9 cellular contexts compared by ENCODE assay signal in genomic region chr5:6733411-6734242, GRCh38. TPM values are rescaled to one million over a fixed set of nuclear protein-coding genes. Genes with fewer than 3 reads are reported as not detected.
DNase-seq lines count a peak whose midpoint lies in the region; TF ChIP-seq lines count a peak whose summit lies in the region.
"Had no signal": no experiment of that assay in that cellular context is flagged by ENCODE, and none has a peak within 500 bp of the region (broad histone marks: within the 10 kb centered on the region; RNA-seq: fewer than 3 reads in every experiment).

No MANE protein-coding gene starts in this region.

- peaks cover 6% of the 10 kb centered on the region for H3K36me3 ChIP-seq in mammary epithelial cell (ENCODE audit: insufficient read depth, low read length)
- peaks cover 22% of the 10 kb centered on the region for H3K36me3 ChIP-seq in mesodermal cell (ENCODE audit: control insufficient read depth, insufficient read depth, low read length)
- no peaks in the 10 kb centered on the region for H3K36me3 ChIP-seq in testis (ENCODE audit: low read depth, missing control alignments)

- 86% methylated on average over 21 of the region's 21 CpGs for WGBS in mammary epithelial cell (ENCODE audit: low coverage, missing lambda C conversion rate)
- WGBS in mesodermal cell (ENCODE audit: insufficient coverage in 2 of 2), 2 experiments = 88 to 89% methylated on average over 19 to 20 of the region's 21 CpGs
- WGBS in testis, 2 donors = 80% methylated on average over 21 of the region's 21 CpGs

- dilution Hi-C loops in mammary epithelial cell (cut with HindIII; ENCODE audit: low sequenced_read_pairs) = loop anchor here (10.0 kb wide), 1 partner anchor 109 kb away; no protein-coding TSS in a partner anchor

- CTCF ChIA-PET in AG04450 (lab: Charles Lee) = interaction anchor here (3.9 kb wide), 1 partner anchor 12 kb away, joined by 24 read pairs; no protein-coding TSS in a partner anchor
- CTCF ChIA-PET in mammary epithelial cell (lab: Charles Lee; ENCODE audit: low non-redundant PET) = no interaction called here

- H3K36me3 Mint-ChIP-seq in HFFc6 (ENCODE audit: low read depth) = peaks cover 11% of the 10 kb centered on the region

- peaks cover 79% of the 10 kb centered on the region for H3K4me1 Mint-ChIP-seq in HFFc6 (ENCODE audit: low read depth)

- H3K79me2 ChIP-seq in mammary epithelial cell (ENCODE audit: insufficient read depth, low read length) = peaks cover 99% of the 10 kb centered on the region

- peak overlapping the region; percentile 26 for H3K4me2 ChIP-seq in mammary epithelial cell (ENCODE audit: insufficient read depth, low read depth, low read length)
- H3K4me2 ChIP-seq: KMS-11 had no signal

- no TSS peak for BruUV-seq in mammary epithelial cell (replicated peaks; lab: Mats Ljungman, UMichigan)

- TF ChIP-seq CTCF in AG04450 (IDR thresholded peaks at IDR 0.05; ENCODE audit: low read depth, low read length) (no peak), HFFc6 (IDR thresholded peaks at IDR 0.05) (no peak), mammary epithelial cell (conservative IDR thresholded peaks at IDR 0.05 in 1 of 2, IDR thresholded peaks at IDR 0.05 in 1 of 2; ENCODE audit: extremely low read depth in 1 of 2, insufficient read depth in 1 of 2, low read depth in 1 of 2, low read length in 2 of 2) (no peak), testis (IDR thresholded peaks at IDR 0.05) (no peak)

- no peaks in the 10 kb centered on the region for H3K27me3 ChIP-seq in AG04450 (ENCODE audit: control insufficient read depth, insufficient read depth, low read length)
- no peaks in the 10 kb centered on the region for H3K27me3 ChIP-seq in mammary epithelial cell (ENCODE audit: insufficient read depth, low read length)
- no peaks in the 10 kb centered on the region for H3K27me3 ChIP-seq in testis

- H3K9me3 ChIP-seq in AG04450 (ENCODE audit: control insufficient read depth, insufficient read depth, low read length) = no peaks in the 10 kb centered on the region
- no peaks in the 10 kb centered on the region for H3K9me3 ChIP-seq in mammary epithelial cell (replicated peaks; ENCODE audit: insufficient read depth, low read length)
- H3K9me3 ChIP-seq in mesodermal cell (ENCODE audit: control insufficient read depth, low read length) = no peaks in the 10 kb centered on the region
- no peaks in the 10 kb centered on the region for H3K9me3 ChIP-seq in testis

- H4K20me1 ChIP-seq in mammary epithelial cell (ENCODE audit: insufficient read depth, low read length) = peaks cover 5% of the 10 kb centered on the region

- peaks cover 24% of the 10 kb centered on the region for H3K4me1 ChIP-seq in mammary epithelial cell (ENCODE audit: insufficient read depth, low read length)
- H3K4me1 ChIP-seq in mesodermal cell (ENCODE audit: control insufficient read depth, insufficient read depth, low read length, poor library complexity, severe bottlenecking) = peaks cover 42% of the 10 kb centered on the region
- H3K4me1 ChIP-seq in testis = peaks cover 18% of the 10 kb centered on the region

- H3K9me3 Mint-ChIP-seq in HFFc6 = no peaks in the 10 kb centered on the region

- no peak overlapping the region for H2AFZ ChIP-seq in mammary epithelial cell (ENCODE audit: low read depth, low read length)

- H3K27ac ChIP-seq in AG04450 (ENCODE audit: low read depth, low read length) (peak overlapping the region; percentile 97), mammary epithelial cell (ENCODE audit: insufficient read depth, low read depth, low read length) (no peak overlapping the region), mesodermal cell (ENCODE audit: low read depth, low read length, severe bottlenecking) (peak overlapping the region; percentile 84), testis (no peak overlapping the region)
- H3K27ac ChIP-seq: KMS-11 had no signal

- peak overlapping the region; percentile 99 for H3K27ac Mint-ChIP-seq in HFFc6

- H3K4me3 ChIP-seq in AG04450 (ENCODE audit: low read depth, low read length) = peak overlapping the region; percentile 39
- no peak overlapping the region for H3K4me3 ChIP-seq in mammary epithelial cell (replicated peaks in 1 of 3; ENCODE audit: insufficient read depth in 1 of 3, low read depth in 2 of 3, low read length in 3 of 3)
- no peak overlapping the region for H3K4me3 ChIP-seq in mesodermal cell (ENCODE audit: extremely low read depth, insufficient read depth, low read length, poor library complexity, severe bottlenecking)
- no peak overlapping the region for H3K4me3 ChIP-seq in testis

- in situ Hi-C loops in mammary epithelial cell (cut with MboI; ENCODE audit: low sequenced_read_pairs in 2 of 2) = loop anchor here (10.0 to 25.0 kb wide), 2 partner anchors 109 to 1246 kb away; no protein-coding TSS in a partner anchor

- H3K4me3 Mint-ChIP-seq in HFFc6 = peak overlapping the region; percentile 86

- POLR2A ChIA-PET in AG04450 (lab: Yijun Ruan, JAX) = interaction anchor here (1.0 to 1.7 kb wide), 4 partner anchors 21 to 355 kb away, joined by 3 to 5 read pairs (median 4); partner anchors contain the start of genes MED10, NSUN2, SRD5A1 and TENT4A

- TF ChIP-seq POLR2A in testis (IDR thresholded peaks at IDR 0.05) = no peak

- H3K27me3 Mint-ChIP-seq in HFFc6 (ENCODE audit: insufficient read depth) = no peaks in the 10 kb centered on the region

- H3K9ac ChIP-seq in mammary epithelial cell (ENCODE audit: insufficient read depth, low read length) = no peak overlapping the region
- H3K9ac ChIP-seq: KMS-11 had no signal

- DNase-seq in AG04450 (ENCODE audit: low read depth, low spot score) (peak; percentile 63), HFFc6 (no peak), mammary epithelial cell (no peak), UCSD-AML1 (lab: John Stamatoyannopoulos, UW; ENCODE audit: unreplicated experiment) (no peak), testis (no peak), mucosa of gallbladder (ENCODE audit: low spot score) (no peak), islet precursor cell (no peak)

- intact Hi-C loops in mammary epithelial cell (cut with micrococcal nuclease) (loop anchor here (1.0 kb wide), 1 partner anchor 20 kb away; the partner anchor contains the start of gene TENT4A), testis (cut with DNase I; ENCODE audit: low total_unique reads) (no loop called here)

RNA-seq across cellular contexts. Expression of gene TENT4A, which starts 20.4 kb away (rescaled TPM):
- polyA plus RNA-seq in AG04450 (2011; rRNA removed) (4.0 and 7.3 TPM in 2 replicates), mammary epithelial cell (5.3 TPM), testis (ENCODE audit: insufficient read depth, low read depth, low replicate concordance) (23.1 TPM)
- 12.2 and 12.3 TPM in 2 replicates for polyA minus RNA-seq in AG04450 (2011; rRNA and poly(A)+ RNA removed)
- total RNA-seq in HFFc6 (2021; fragmentation: NEBNext Ultra II Directional; extraction: Animal tissue kit (Norgen Biotek cat#: 25700)) = 10 to 100 TPM; 19.8 to 23.8 (median 21.7) TPM
- total RNA-seq in mammary epithelial cell (10 to 100 TPM; 18.3 to 32.6 TPM), testis (10 to 100 TPM; 46.2 to 51.3 TPM), mucosa of gallbladder (19.8 TPM)
- 31.8 TPM for polyA minus RNA-seq in mammary epithelial cell
- 19.0 TPM for polyA plus RNA-seq in mesodermal cell (2013, experiment 1 of 2)
- 22.3 TPM for polyA plus RNA-seq in mesodermal cell (2013, experiment 2 of 2)

Comparison
In these comparisons a context has a peak if more than half of its experiments do, and no peak if none do; other contexts are left out.
1. H3K27ac ChIP-seq: peak in AG04450 (single experiment) and mesodermal cell (single experiment); none in mammary epithelial cell (single experiment) and testis (0 of 2).